ENCODE assay signal across 26 cellular contexts in genomic region chr5:170286532-170286931, GRCh38. TPM values are rescaled to one million over a fixed set of nuclear protein-coding genes. Genes with fewer than 3 reads are reported as not detected.
DNase-seq lines count a peak whose midpoint lies in the region; ATAC-seq and TF ChIP-seq lines count a peak whose summit lies in the region.
"Had no signal": no experiment of that assay in that cellular context is flagged by ENCODE, and none has a peak within 500 bp of the region (broad histone marks: within the 10 kb centered on the region; RNA-seq: fewer than 3 reads in every experiment).

No MANE protein-coding gene starts in this region.

- H3K4me1 Mint-ChIP-seq in activated T-cell treated with anti-CD3 and anti-CD28 coated beads, Interleukin-2, amount 50 U/mL, for 72 hours (ENCODE audit: low read depth): peaks cover 97% of the 10 kb centered on the region
- peaks cover 99% of the 10 kb centered on the region for H3K4me1 Mint-ChIP-seq in activated naive CD8-positive, alpha-beta T cell (ENCODE audit: low read depth)
- peaks cover 90 to 98% of the 10 kb centered on the region in 2 donors for H3K4me1 Mint-ChIP-seq in natural killer cell treated with Interleukin-12 subunit alpha and Interleukin-12 subunit beta and Interleukin-15 and Interleukin-18, amount 100 ng/mL, for 72 hours (ENCODE audit: low read depth in 2 of 2)

- no peak overlapping the region for H3K9ac ChIP-seq in colonic mucosa (ENCODE audit: low read depth in 2 of 2, low read length in 2 of 2)

- intact Hi-C loops in colonic mucosa (cut with DNase I) (no loop called here), upper lobe of right lung (cut with DNase I) (no loop called here)

- H3K4me1 ChIP-seq in colonic mucosa (no peaks in the 10 kb centered on the region), upper lobe of right lung (peaks cover 29% of the 10 kb centered on the region)
- H3K4me1 ChIP-seq: body of pancreas, psoas muscle, SJSA1 had no signal

- peak overlapping the region; percentile 92 for H3K27ac Mint-ChIP-seq in activated T-cell treated with anti-CD3 and anti-CD28 coated beads, Interleukin-2, amount 50 U/mL, for 72 hours
- peak overlapping the region; percentile 96 for H3K27ac Mint-ChIP-seq in activated naive CD8-positive, alpha-beta T cell
- H3K27ac Mint-ChIP-seq in natural killer cell treated with Interleukin-12 subunit alpha and Interleukin-12 subunit beta and Interleukin-15 and Interleukin-18, amount 100 ng/mL, for 72 hours: peak overlapping the region; percentile 96 to 99
- H3K27ac Mint-ChIP-seq: stimulated activated naive B cell treated with anti-CD40 and anti-IgM and Interleukin-4, amounts not matched to agents 10 μg/mL and 1 μg/mL and 100 μg/mL, for 72 hours had no signal

- H3K36me3 Mint-ChIP-seq in activated T-cell treated with anti-CD3 and anti-CD28 coated beads, Interleukin-2, amount 50 U/mL, for 72 hours (ENCODE audit: insufficient read depth in 2 of 2): peaks cover 44 to 74% of the 10 kb centered on the region in 2 donors
- peaks cover 52% of the 10 kb centered on the region for H3K36me3 Mint-ChIP-seq in activated naive CD8-positive, alpha-beta T cell
- peaks cover 95% of the 10 kb centered on the region for H3K36me3 Mint-ChIP-seq in natural killer cell treated with Interleukin-12 subunit alpha and Interleukin-12 subunit beta and Interleukin-15 and Interleukin-18, amount 100 ng/mL, for 72 hours

- TF ChIP-seq CTCF in HL-60 (IDR thresholded peaks at IDR 0.05; ENCODE audit: insufficient read depth, low read length) (no peak), colonic mucosa (IDR thresholded peaks at IDR 0.05) (no peak), upper lobe of right lung (IDR thresholded peaks at IDR 0.05) (no peak)

- H3K4me3 Mint-ChIP-seq in activated T-cell treated with anti-CD3 and anti-CD28 coated beads, Interleukin-2, amount 50 U/mL, for 72 hours: peak overlapping the region in 1 of 2 donors; percentile 77
- peak overlapping the region; percentile 64 for H3K4me3 Mint-ChIP-seq in activated naive CD8-positive, alpha-beta T cell
- H3K4me3 Mint-ChIP-seq in natural killer cell treated with Interleukin-12 subunit alpha and Interleukin-12 subunit beta and Interleukin-15 and Interleukin-18, amount 100 ng/mL, for 72 hours: peak overlapping the region; percentile 96
- H3K4me3 Mint-ChIP-seq: stimulated activated naive B cell treated with anti-CD40 and anti-IgM and Interleukin-4, amounts not matched to agents 10 μg/mL and 1 μg/mL and 100 μg/mL, for 72 hours had no signal

- no peaks in the 10 kb centered on the region for H3K27me3 Mint-ChIP-seq in activated T-cell treated with anti-CD3 and anti-CD28 coated beads, Interleukin-2, amount 50 U/mL, for 72 hours (ENCODE audit: low read depth)
- H3K27me3 Mint-ChIP-seq in activated naive CD8-positive, alpha-beta T cell: no peaks in the 10 kb centered on the region
- H3K27me3 Mint-ChIP-seq in natural killer cell treated with Interleukin-12 subunit alpha and Interleukin-12 subunit beta and Interleukin-15 and Interleukin-18, amount 100 ng/mL, for 72 hours: no peaks in the 10 kb centered on the region

- H3K36me3 ChIP-seq in colonic mucosa (no peaks in the 10 kb centered on the region), upper lobe of right lung (peaks cover 7% of the 10 kb centered on the region)
- H3K36me3 ChIP-seq: SJSA1, tibial nerve had no signal

- DNase-seq in activated T-cell treated with anti-CD3 and anti-CD28 coated beads, Interleukin-2, amount 50 U/mL, for 72 hours: no peak
- no peak for DNase-seq in activated T-cell treated with anti-CD3 and anti-CD28 coated beads, Interleukin-2, amount 50 U/mL, for 48 hours
- DNase-seq in HL-60 (ENCODE audit: low read depth in 1 of 2, low spot score in 1 of 2) (no peak), DMS53 (lab: John Stamatoyannopoulos, UW) (no peak), colonic mucosa (no peak), upper lobe of right lung (no peak)
- DNase-seq in natural killer cell treated with Interleukin-12 subunit alpha and Interleukin-12 subunit beta and Interleukin-15 and Interleukin-18, amount 100 ng/mL, for 72 hours (ENCODE audit: low spot score): no peak
- DNase-seq: activated CD4-positive, CD25-positive, alpha-beta regulatory T cell; activated naive CD4-positive, alpha-beta T cell treated with Interleukin-2 at 50 U/mL for 16 hours; body of pancreas; left lung; NCI-H1105; NCI-H2029 treated with DMSO at 0.1 percent for 48 hours; NCI-H345; psoas muscle; stimulated activated CD4-positive, alpha-beta T cell treated with anti-CD3 and anti-CD28 coated beads, Interleukin-1b, Interleukin-23, amount 100 ng/mL, for 48 hours; stimulated activated naive B cell treated with anti-CD40 and anti-IgM and Interleukin-4, amounts not matched to agents 10 μg/mL and 1 μg/mL and 100 μg/mL, for 72 hours; T-helper 9 cell had no signal

- peak overlapping the region; percentile 32; the same call in 1 of the 2 replicates for H3K27ac ChIP-seq in HL-60 (replicated peaks)
- no peak overlapping the region for H3K27ac ChIP-seq in colonic mucosa
- no peak overlapping the region for H3K27ac ChIP-seq in upper lobe of right lung
- H3K27ac ChIP-seq: body of pancreas, psoas muscle, SJSA1 had no signal

- no peaks in the 10 kb centered on the region for H3K9me3 Mint-ChIP-seq in activated T-cell treated with anti-CD3 and anti-CD28 coated beads, Interleukin-2, amount 50 U/mL, for 72 hours
- H3K9me3 Mint-ChIP-seq in activated naive CD8-positive, alpha-beta T cell (ENCODE audit: low read depth): no peaks in the 10 kb centered on the region
- peaks cover 6% of the 10 kb centered on the region for H3K9me3 Mint-ChIP-seq in natural killer cell treated with Interleukin-12 subunit alpha and Interleukin-12 subunit beta and Interleukin-15 and Interleukin-18, amount 100 ng/mL, for 72 hours

- H3K9me3 ChIP-seq in colonic mucosa (no peaks in the 10 kb centered on the region), upper lobe of right lung (no peaks in the 10 kb centered on the region)
- H3K9me3 ChIP-seq: SJSA1 had no signal

- H3K4me3 ChIP-seq in HL-60 (replicated peaks; ENCODE audit: insufficient read depth, low read length) (no peak overlapping the region), colonic mucosa (no peak overlapping the region), upper lobe of right lung (no peak overlapping the region)
- H3K4me3 ChIP-seq: body of pancreas, left lung, psoas muscle, SJSA1, tibial nerve had no signal

- H3K27me3 ChIP-seq in HL-60 (ENCODE audit: insufficient read depth, poor library complexity, severe bottlenecking) (no peaks in the 10 kb centered on the region), colonic mucosa (no peaks in the 10 kb centered on the region), upper lobe of right lung (no peaks in the 10 kb centered on the region)
- H3K27me3 ChIP-seq: body of pancreas, left lung, tibial nerve had no signal

- no peak for ATAC-seq in activated T-cell treated with anti-CD3 and anti-CD28 coated beads, Interleukin-2, amount 50 U/mL, for 72 hours (replicated peaks in 1 of 2)
- no peak for ATAC-seq in natural killer cell treated with Interleukin-12 subunit alpha and Interleukin-12 subunit beta and Interleukin-15 and Interleukin-18, amount 100 ng/mL, for 72 hours
- no peak for ATAC-seq in upper lobe of right lung
- ATAC-seq: body of pancreas, HCT116, Panc1, psoas muscle had no signal

RNA-seq across cellular contexts. Expression of gene LCP2, which starts 11.0 kb away (rescaled TPM):
- total RNA-seq in activated T-cell treated with anti-CD3 and anti-CD28 coated beads, Interleukin-2, amount 50 U/mL, for 72 hours: 100 to 1,000 TPM; 162 to 190 TPM
- total RNA-seq in natural killer cell treated with Interleukin-12 subunit alpha and Interleukin-12 subunit beta and Interleukin-15 and Interleukin-18, amount 100 ng/mL, for 72 hours: 100 to 1,000 TPM; 282 to 360 TPM
- total RNA-seq in colonic mucosa: 10 to 100 TPM in 1 of 2 donors, 1 to 10 TPM in 1; 8.0 to 13.4 TPM
- 83.1 TPM for total RNA-seq in upper lobe of right lung
- total RNA-seq: fibroblast of lung, LHCN-M2 had no signal

RNA-seq across cellular contexts. Expression of gene C5orf58, which starts 53.7 kb away (rescaled TPM):
- not detected for total RNA-seq in activated T-cell treated with anti-CD3 and anti-CD28 coated beads, Interleukin-2, amount 50 U/mL, for 72 hours
- total RNA-seq in natural killer cell treated with Interleukin-12 subunit alpha and Interleukin-12 subunit beta and Interleukin-15 and Interleukin-18, amount 100 ng/mL, for 72 hours: not detected
- total RNA-seq in colonic mucosa (not detected), upper lobe of right lung (not detected)
- total RNA-seq: body of pancreas, fibroblast of lung, left lung, LHCN-M2, mononuclear cell, psoas muscle, SJSA1 had no signal
